ENCODE assay signal across 8 cellular contexts in genomic region chr20:45933231-45934045, GRCh38. TPM values are rescaled to one million over a fixed set of nuclear protein-coding genes. Genes with fewer than 3 reads are reported as not detected.
A peak's percentile ranks its signal among the peaks of the same experiment; 100 is the strongest.
DNase-seq lines count a peak whose midpoint lies in the region; ATAC-seq and TF ChIP-seq lines count a peak whose summit lies in the region.

No MANE protein-coding gene starts in this region.

- H3K9me3 Mint-ChIP-seq in HFFc6 = no peaks in the 10 kb centered on the region

- H3K4me3 Mint-ChIP-seq in HFFc6 = peak overlapping the region; percentile 99

- H3K27ac Mint-ChIP-seq in HFFc6 = peak overlapping the region; percentile 99

- TF ChIP-seq CTCF in HFFc6 (IDR thresholded peaks at IDR 0.05) = peak; percentile 58

- peaks cover 13% of the 10 kb centered on the region for H3K36me3 Mint-ChIP-seq in HFFc6 (ENCODE audit: low read depth)

- H3K27me3 Mint-ChIP-seq in HFFc6 (ENCODE audit: insufficient read depth) = peaks cover 3% of the 10 kb centered on the region; the same call in 1 of the 2 replicates

- H3K4me1 Mint-ChIP-seq in HFFc6 (ENCODE audit: low read depth) = peaks cover 30% of the 10 kb centered on the region

- ATAC-seq in left lobe of liver (peak; percentile 46), HG02623 (IDR thresholded peaks at IDR 0.05; ENCODE audit: unreplicated experiment) (no peak)

- DNase-seq in COLO829 (ENCODE audit: low spot score) (peak; percentile 89), HFFc6 (peak; percentile 79), NCI-H510A (lab: John Stamatoyannopoulos, UW) (peak; percentile 75), dedifferentiated amniotic fluid mesenchymal stem cell (ENCODE audit: extremely low spot score) (peak; percentile 52), left lobe of liver (ENCODE audit: low spot score) (peak; percentile 70)
- peak; percentile 72 for DNase-seq in activated CD4-positive, alpha-beta T cell treated with anti-CD3 and anti-CD28 coated beads for 48 hours
- DNase-seq in stimulated activated CD4-positive, alpha-beta T cell treated with anti-CD3 and anti-CD28 coated beads, Interleukin-2, amount 100 ng/mL, for 48 hours = peak; percentile 47

RNA-seq across cellular contexts. Expression of gene PCIF1, which starts 1.0 kb away (rescaled TPM):
- 10 to 100 TPM; 14.8 to 23.1 (median 19.5) TPM for total RNA-seq in HFFc6 (2021; fragmentation: NEBNext Ultra II Directional; extraction: Animal tissue kit (Norgen Biotek cat#: 25700))
- 11.2 TPM for total RNA-seq in left lobe of liver

RNA-seq across cellular contexts. Expression of gene PLTP, which starts 21.5 kb away (rescaled TPM):
- 10 to 100 TPM in 5 of 6 experiments, 1 to 10 TPM in 1; 8.3 to 13.6 (median 11.1) TPM for total RNA-seq in HFFc6 (2021; fragmentation: NEBNext Ultra II Directional; extraction: Animal tissue kit (Norgen Biotek cat#: 25700))
- 18.8 TPM for total RNA-seq in left lobe of liver

RNA-seq across cellular contexts. Expression of gene ZNF335, which starts 38.6 kb away (rescaled TPM):
- 10 to 100 TPM; 13.1 to 14.6 (median 13.5) TPM for total RNA-seq in HFFc6 (2021; fragmentation: NEBNext Ultra II Directional; extraction: Animal tissue kit (Norgen Biotek cat#: 25700))
- total RNA-seq in left lobe of liver = 7.6 TPM

RNA-seq across cellular contexts. Expression of gene CTSA, which starts 42.3 kb away (rescaled TPM):
- 100 to 1,000 TPM; 133 to 176 (median 155) TPM for total RNA-seq in HFFc6 (2021; fragmentation: NEBNext Ultra II Directional; extraction: Animal tissue kit (Norgen Biotek cat#: 25700))
- total RNA-seq in left lobe of liver = 68.3 TPM

RNA-seq across cellular contexts. Expression of gene NEURL2, which starts 42.4 kb away (rescaled TPM):
- 1 to 10 TPM; 1.5 to 2.3 (median 1.9) TPM for total RNA-seq in HFFc6 (2021; fragmentation: NEBNext Ultra II Directional; extraction: Animal tissue kit (Norgen Biotek cat#: 25700))
- total RNA-seq in left lobe of liver = 6.9 TPM
